ENCODE assay signal across 8 cellular contexts in the genomic region with DNA sequence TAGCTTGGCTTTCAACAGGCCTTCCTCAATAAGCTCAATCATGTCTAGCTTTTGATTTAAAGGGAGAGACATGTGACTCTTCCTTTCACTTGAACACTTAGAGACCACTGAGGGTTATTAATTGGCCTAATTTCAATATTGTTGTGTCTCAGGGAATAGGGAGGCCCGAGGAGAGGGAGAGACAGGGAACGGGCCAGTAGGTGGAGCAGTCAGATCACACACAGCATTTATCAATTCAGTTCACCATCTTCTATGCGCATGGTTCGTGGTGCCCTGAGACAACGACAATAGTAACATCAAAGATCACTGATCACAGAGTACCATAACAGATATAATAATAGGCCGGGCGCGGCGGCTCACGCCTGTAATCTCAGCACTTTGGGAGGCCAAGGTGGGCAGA. TPM values are rescaled to one million over a fixed set of nuclear protein-coding genes. Genes with fewer than 3 reads are reported as not detected.
DNase-seq lines count a peak whose midpoint lies in the region; ATAC-seq and TF ChIP-seq lines count a peak whose summit lies in the region.

No MANE protein-coding gene starts in this region.

- TF ChIP-seq CTCF in HFFc6 (IDR thresholded peaks at IDR 0.05) (peak; percentile 62), stomach (IDR thresholded peaks at IDR 0.05) (peak in 5 of 7 experiments; percentile 9 to 46 (median 39)), GM20000 (IDR thresholded peaks at IDR 0.05; ENCODE audit: extremely low read depth, missing control alignments) (no peak)

- intact Hi-C loops in left ventricle myocardium superior (cut with micrococcal nuclease) (loop anchor here (10.0 kb wide), 1 partner anchor 170 kb away; no protein-coding TSS in a partner anchor), stomach (cut with DNase I; ENCODE audit: low total_unique reads) (no loop called here)

- peaks cover 0 to 11% (median 3%) of the 10 kb centered on the region in 4 donors for H3K36me3 ChIP-seq in stomach

- no peaks in the 10 kb centered on the region for H3K9me3 ChIP-seq in stomach

- H3K27ac ChIP-seq in stomach: no peak overlapping the region

- H3K36me3 Mint-ChIP-seq in HFFc6 (ENCODE audit: low read depth): 0 out of 2 replicates have a peak, but pooled peaks cover 3% of the 10 kb centered on the region
- peaks cover 21% of the 10 kb centered on the region for H3K36me3 Mint-ChIP-seq in activated CD8-positive, alpha-beta T cell treated with anti-CD3 and anti-CD28 coated beads, Interleukin-2, amount 10 ng/mL, durations not matched to agents 7 days and 5 days (ENCODE audit: low read depth)

- no peak overlapping the region for H3K27ac Mint-ChIP-seq in HFFc6
- no peak overlapping the region for H3K27ac Mint-ChIP-seq in activated CD8-positive, alpha-beta T cell treated with anti-CD3 and anti-CD28 coated beads, Interleukin-2, amount 10 ng/mL, durations not matched to agents 7 days and 5 days

- H3K4me3 Mint-ChIP-seq in HFFc6: no peak overlapping the region
- H3K4me3 Mint-ChIP-seq in activated CD8-positive, alpha-beta T cell treated with anti-CD3 and anti-CD28 coated beads, Interleukin-2, amount 10 ng/mL, durations not matched to agents 7 days and 5 days: no peak overlapping the region

- no peaks in the 10 kb centered on the region for H3K27me3 Mint-ChIP-seq in HFFc6 (ENCODE audit: insufficient read depth)
- no peaks in the 10 kb centered on the region for H3K27me3 Mint-ChIP-seq in activated CD8-positive, alpha-beta T cell treated with anti-CD3 and anti-CD28 coated beads, Interleukin-2, amount 10 ng/mL, durations not matched to agents 7 days and 5 days (ENCODE audit: low read depth)

- CTCF ChIA-PET in activated CD8-positive, alpha-beta T cell treated with anti-CD3 and anti-CD28 coated beads, Interleukin-2, amount 10 ng/mL, durations not matched to agents 7 days and 5 days (lab: Charles Lee): interaction anchor here (0.7 to 2.1 kb wide), 5 partner anchors 10 to 172 kb away, joined by 3 to 20 read pairs (median 4); partner anchors contain the start of gene ZNF81

- 29 to 50% (median 43%) methylated on average over 10 of the region's 10 CpGs for WGBS in stomach, 5 donors

- H3K9me3 Mint-ChIP-seq in HFFc6: no peaks in the 10 kb centered on the region
- no peaks in the 10 kb centered on the region for H3K9me3 Mint-ChIP-seq in activated CD8-positive, alpha-beta T cell treated with anti-CD3 and anti-CD28 coated beads, Interleukin-2, amount 10 ng/mL, durations not matched to agents 7 days and 5 days (ENCODE audit: insufficient read depth)

- no peak for TF ChIP-seq EP300 in stomach (IDR thresholded peaks at IDR 0.05)

- H3K4me1 Mint-ChIP-seq in HFFc6 (ENCODE audit: low read depth): peaks cover 6% of the 10 kb centered on the region; the same call in 1 of the 2 replicates
- peaks cover 11% of the 10 kb centered on the region for H3K4me1 Mint-ChIP-seq in activated CD8-positive, alpha-beta T cell treated with anti-CD3 and anti-CD28 coated beads, Interleukin-2, amount 10 ng/mL, durations not matched to agents 7 days and 5 days (ENCODE audit: low read depth)

- POLR2A ChIA-PET in activated CD8-positive, alpha-beta T cell treated with anti-CD3 and anti-CD28 coated beads, Interleukin-2, amount 10 ng/mL, durations not matched to agents 7 days and 5 days (lab: Charles Lee): no interaction called here

- no peak for ATAC-seq in activated CD8-positive, alpha-beta T cell treated with anti-CD3 and anti-CD28 coated beads, Interleukin-2, amount 10 ng/mL, durations not matched to agents 7 days and 5 days
- peak; percentile 54 for ATAC-seq in left ventricle myocardium superior
- ATAC-seq in HG03571 (IDR thresholded peaks at IDR 0.05; ENCODE audit: unreplicated experiment): no peak
- ATAC-seq in GM21528 (IDR thresholded peaks at IDR 0.05; ENCODE audit: low FRiP score, unreplicated experiment): no peak

- H3K4me1 ChIP-seq in stomach: no peaks in the 10 kb centered on the region

- TF ChIP-seq POLR2A in stomach (IDR thresholded peaks at IDR 0.05): no peak

- no peaks in the 10 kb centered on the region for H3K27me3 ChIP-seq in stomach

- peak; percentile 1 to 3 for DNase-seq in AML-193 (lab: John Stamatoyannopoulos, UW)
- no peak for DNase-seq in HFFc6
- peak; percentile 26 for DNase-seq in activated CD8-positive, alpha-beta T cell treated with anti-CD3 and anti-CD28 coated beads, Interleukin-2, amount 10 ng/mL, durations not matched to agents 7 days and 5 days
- peak; percentile 28 for DNase-seq in left ventricle myocardium superior
- DNase-seq in stomach: peak; percentile 44
- DNase-seq in GM20000 (ENCODE audit: low spot score): no peak

- H3K4me3 ChIP-seq in stomach: no peak overlapping the region

RNA-seq across cellular contexts. Expression of gene ZNF81, which starts 17.8 kb away (rescaled TPM):
- total RNA-seq in HFFc6 (2021; fragmentation: NEBNext Ultra II Directional; extraction: Animal tissue kit (Norgen Biotek cat#: 25700)): 1 to 10 TPM; 5.1 to 8.3 (median 6.2) TPM
- total RNA-seq in activated CD8-positive, alpha-beta T cell treated with anti-CD3 and anti-CD28 coated beads, Interleukin-2, amount 10 ng/mL, durations not matched to agents 7 days and 5 days: 10 to 100 TPM in 1 of 2 experiments, 1 to 10 TPM in 1; 9.4 to 10.4 TPM
- 4.7 TPM for total RNA-seq in left ventricle myocardium superior
- 10 to 100 TPM in 1 of 5 donors, 1 to 10 TPM in 4; 2.0 to 10.5 (median 4.0) TPM for total RNA-seq in stomach
- polyA plus RNA-seq in stomach: 1 to 10 TPM in 1 of 3 donors, under 1 TPM in 2; 0.46 to 1.3 (median 0.56) TPM

Comparison
In these comparisons a context has a peak if more than half of its experiments do, and no peak if none do; other contexts are left out.
1. DNase-seq: peak in AML-193 (2 of 2), activated CD8-positive, alpha-beta T cell treated with anti-CD3 and anti-CD28 coated beads, Interleukin-2, amount 10 ng/mL, durations not matched to agents 7 days and 5 days (single experiment), left ventricle myocardium superior (single experiment) and stomach (single experiment); none in HFFc6 (single experiment) and GM20000 (single experiment).